8 cellular contexts compared by ENCODE assay signal in genomic region chr1:109426278-109427170, GRCh38. TPM values are rescaled to one million over a fixed set of nuclear protein-coding genes. Genes with fewer than 3 reads are reported as not detected.
DNase-seq lines count a peak whose midpoint lies in the region; ATAC-seq and TF ChIP-seq lines count a peak whose summit lies in the region.

Gene PSMA5, minus strand, starts transcription at chr1:109426448. Its CDS starts 118 bp downstream, at chr1:109426330.

- H3K9me3 ChIP-seq in SK-N-MC (ENCODE audit: low read depth, low read length) (no peaks in the 10 kb centered on the region), gastroesophageal sphincter (no peaks in the 10 kb centered on the region), neutrophil (no peaks in the 10 kb centered on the region)

- H3K9ac ChIP-seq in SK-N-MC (ENCODE audit: insufficient read length) = peak within 1 kb of the TSS; percentile 94

- no peaks in the 10 kb centered on the region for H3K9me3 Mint-ChIP-seq in HFFc6
- no peaks in the 10 kb centered on the region for H3K9me3 Mint-ChIP-seq in activated naive CD4-positive, alpha-beta T cell treated with anti-CD3 and anti-CD28 coated beads, Interleukin-2, amount 10 ng/mL, durations not matched to agents 7 days and 5 days

- TF ChIP-seq POLR2A in NB4 (IDR thresholded peaks at IDR 0.05; ENCODE audit: extremely low read depth, insufficient read length) (peak; percentile 89), gastroesophageal sphincter (IDR thresholded peaks at IDR 0.05) (peak; percentile 50 to 70)

- H3K36me3 ChIP-seq in SK-N-MC (ENCODE audit: insufficient read depth, low read length) (peaks cover 4% of the 10 kb centered on the region), gastroesophageal sphincter (peaks cover 0 to 4% of the 10 kb centered on the region in 2 donors), neutrophil (no peaks in the 10 kb centered on the region)

- H3K4me3 Mint-ChIP-seq in HFFc6 = peak within 1 kb of the TSS; percentile 96
- peak within 1 kb of the TSS; percentile 93 for H3K4me3 Mint-ChIP-seq in activated naive CD4-positive, alpha-beta T cell treated with anti-CD3 and anti-CD28 coated beads, Interleukin-2, amount 10 ng/mL, durations not matched to agents 7 days and 5 days

- peaks cover 23% of the 10 kb centered on the region for H3K36me3 Mint-ChIP-seq in HFFc6 (ENCODE audit: low read depth)
- peaks cover 21% of the 10 kb centered on the region for H3K36me3 Mint-ChIP-seq in activated naive CD4-positive, alpha-beta T cell treated with anti-CD3 and anti-CD28 coated beads, Interleukin-2, amount 10 ng/mL, durations not matched to agents 7 days and 5 days

- no peaks in the 10 kb centered on the region for H3K27me3 ChIP-seq in gastroesophageal sphincter
- H3K27me3 ChIP-seq in neutrophil = peaks cover 5% of the 10 kb centered on the region

- ATAC-seq in gastroesophageal sphincter = peak; percentile 99

- H3K4me3 ChIP-seq in NB4 (ENCODE audit: low read depth, low read length) (peak within 1 kb of the TSS; percentile 83), SK-N-MC (peak within 1 kb of the TSS; percentile 99), gastroesophageal sphincter (peak within 1 kb of the TSS; percentile 73 to 90), neutrophil (ENCODE audit: low read depth in 1 of 2, low read length in 1 of 2) (peak within 1 kb of the TSS; percentile 77 to 78)

- peaks cover 65% of the 10 kb centered on the region for H3K4me1 Mint-ChIP-seq in HFFc6 (ENCODE audit: low read depth)
- peaks cover 40% of the 10 kb centered on the region for H3K4me1 Mint-ChIP-seq in activated naive CD4-positive, alpha-beta T cell treated with anti-CD3 and anti-CD28 coated beads, Interleukin-2, amount 10 ng/mL, durations not matched to agents 7 days and 5 days

- no peak for TF ChIP-seq EP300 in gastroesophageal sphincter (IDR thresholded peaks at IDR 0.05)

- H3K27me3 Mint-ChIP-seq in HFFc6 (ENCODE audit: insufficient read depth) = no peaks in the 10 kb centered on the region; the same call in 1 of the 2 replicates
- no peaks in the 10 kb centered on the region for H3K27me3 Mint-ChIP-seq in activated naive CD4-positive, alpha-beta T cell treated with anti-CD3 and anti-CD28 coated beads, Interleukin-2, amount 10 ng/mL, durations not matched to agents 7 days and 5 days

- no CpG with 5 or more reads among the region's 51 CpGs for WGBS in gastroesophageal sphincter (ENCODE audit: low coverage in 1 of 2), 2 donors

- peak within 1 kb of the TSS; percentile 98 for H3K27ac Mint-ChIP-seq in HFFc6
- peak within 1 kb of the TSS; percentile 97 for H3K27ac Mint-ChIP-seq in activated naive CD4-positive, alpha-beta T cell treated with anti-CD3 and anti-CD28 coated beads, Interleukin-2, amount 10 ng/mL, durations not matched to agents 7 days and 5 days

- H3K27ac ChIP-seq in SK-N-MC (peak within 1 kb of the TSS; percentile 78; the same call in 1 of the 2 replicates), gastroesophageal sphincter (peak within 1 kb of the TSS; percentile 86 to 90 (median 88)), neutrophil (peak within 1 kb of the TSS; percentile 93), substantia nigra (ENCODE audit: low read depth, low read length, poor library complexity, severe bottlenecking) (peak within 1 kb of the TSS; percentile 76)

- CTCF ChIA-PET in activated naive CD4-positive, alpha-beta T cell treated with anti-CD3 and anti-CD28 coated beads, Interleukin-2, amount 10 ng/mL, durations not matched to agents 7 days and 5 days (lab: Charles Lee) = interaction anchor here (1.2 to 2.8 kb wide), 6 partner anchors 26 to 106 kb away, joined by 3 to 16 read pairs (median 4); no protein-coding TSS in a partner anchor

- peak; percentile 99 for DNase-seq in GM04503 (ENCODE audit: low read depth)
- DNase-seq in HFFc6 = peak; percentile 100
- peak; percentile 100 for DNase-seq in NB4 (ENCODE audit: low read depth)
- DNase-seq in SK-N-MC (ENCODE audit: low read depth, low spot score) = peak; percentile 97
- DNase-seq in activated naive CD4-positive, alpha-beta T cell treated with anti-CD3 and anti-CD28 coated beads, Interleukin-2, amount 10 ng/mL, durations not matched to agents 7 days and 5 days = peak; percentile 98
- DNase-seq in substantia nigra (lab: John Stamatoyannopoulos, UW) = peak; percentile 69 to 98 (median 95)

- peaks cover 5 to 48% (median 12%) of the 10 kb centered on the region in 3 donors for H3K4me1 ChIP-seq in gastroesophageal sphincter
- peaks cover 22% of the 10 kb centered on the region in 2 experiments for H3K4me1 ChIP-seq in neutrophil (ENCODE audit: control insufficient read depth in 1 of 2, insufficient read depth in 1 of 2, low read depth in 1 of 2, low read length in 1 of 2)

- TF ChIP-seq CTCF in HFFc6 (IDR thresholded peaks at IDR 0.05) (no peak), NB4 (IDR thresholded peaks at IDR 0.05; ENCODE audit: low read depth, low read length) (no peak), gastroesophageal sphincter (IDR thresholded peaks at IDR 0.05) (no peak), neutrophil (IDR thresholded peaks at IDR 0.05) (peak; percentile 61)

RNA-seq across cellular contexts. Expression of gene PSMA5, which starts in this region (rescaled TPM):
- 100 to 1,000 TPM; 145 to 195 (median 188) TPM for total RNA-seq in HFFc6 (2021; fragmentation: NEBNext Ultra II Directional; extraction: Animal tissue kit (Norgen Biotek cat#: 25700))
- total RNA-seq in gastroesophageal sphincter = 10 to 100 TPM; 28.2 to 61.5 (median 30.4) TPM

Comparison
In these comparisons a context has a peak if more than half of its experiments do, and no peak if none do; other contexts are left out.
1. Peak in every context shown above with its lines: DNase-seq, ATAC-seq, H3K4me3 ChIP-seq and H3K27ac ChIP-seq.